Comparison of ENCODE assay signal across 10 cellular contexts in the genomic region with DNA sequence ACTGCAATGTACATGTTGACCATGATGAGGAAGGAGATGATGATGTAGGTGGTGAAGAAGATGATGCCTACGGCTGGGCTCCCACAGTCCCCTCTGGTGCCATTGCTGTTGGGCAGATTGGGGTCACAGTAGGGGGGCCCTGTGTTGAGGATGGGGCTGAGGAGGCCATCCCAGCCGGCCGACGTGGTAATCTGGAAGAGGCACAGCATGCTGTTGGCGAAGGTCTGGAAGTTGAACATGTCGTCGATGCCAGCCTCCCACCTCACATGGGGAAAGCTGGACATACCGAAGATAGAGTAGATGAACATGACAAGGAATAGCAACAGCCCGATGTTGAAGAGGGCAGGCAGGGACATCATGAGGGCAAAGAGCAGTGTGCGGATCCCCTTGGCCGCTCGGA. TPM values are rescaled to one million over a fixed set of nuclear protein-coding genes. Genes with fewer than 3 reads are reported as not detected.
"Had no signal": no experiment of that assay in that cellular context is flagged by ENCODE, and none has a peak within 500 bp of the region (broad histone marks: within the 10 kb centered on the region; RNA-seq: fewer than 3 reads in every experiment).

No MANE protein-coding gene starts in this region.

- DNase-seq: IMR-90, KBM-7, KG1 had no signal

- H3K27ac ChIP-seq: HL-60, KMS-11 had no signal

- H3K4me3 ChIP-seq: K562 had no signal

- ATAC-seq: HepG2, K562 had no signal

- FAIRE-seq: HepG2, HTR-8/SVneo, K562 had no signal

- H3K9ac ChIP-seq: KMS-11 had no signal

- H3K4me2 ChIP-seq: KMS-11 had no signal

RNA-seq across cellular contexts. Expression of a gene that starts 48.6 kb away (rescaled TPM):
- total RNA-seq: HepG2, HT-29 had no signal
- polyA plus RNA-seq: IgD-negative memory B cell had no signal
